In the genomic region with DNA sequence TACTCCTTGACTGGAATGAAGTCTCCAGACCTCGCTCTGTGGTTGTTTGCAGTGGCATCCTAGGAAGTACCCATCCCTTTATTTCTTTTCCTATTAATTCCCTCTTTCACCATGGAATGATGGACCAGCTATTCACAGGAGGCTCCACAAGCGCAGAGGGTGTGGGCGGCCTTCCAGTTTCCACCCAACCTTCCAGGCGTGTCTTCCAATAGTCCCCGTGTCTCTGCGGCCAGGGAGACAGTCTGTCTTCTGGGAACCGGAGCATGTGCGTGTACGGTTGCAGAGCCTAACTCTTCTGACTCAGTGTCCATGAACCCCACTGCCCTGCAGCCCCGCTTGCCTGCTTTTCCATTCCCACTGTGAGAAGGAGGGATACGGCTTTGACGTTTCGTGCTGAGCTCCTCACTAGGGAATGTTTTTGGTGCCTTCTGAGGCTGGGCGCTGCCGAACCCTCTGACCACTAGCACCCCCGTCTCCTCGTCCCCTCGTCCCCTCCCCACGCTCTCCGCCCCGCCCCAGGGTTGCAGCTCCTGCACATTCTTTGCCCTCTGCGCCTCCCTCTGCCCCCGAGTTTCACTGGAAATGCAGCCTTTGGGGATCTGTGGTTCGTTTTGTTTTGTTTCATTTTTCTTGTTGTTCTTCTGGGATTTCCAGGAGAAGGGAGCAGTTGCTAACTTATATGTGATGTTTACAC, we compare ENCODE assay signal across 19 cellular contexts. TPM values are rescaled to one million over a fixed set of nuclear protein-coding genes. Genes with fewer than 3 reads are reported as not detected.
"Had no signal": no experiment of that assay in that cellular context is flagged by ENCODE, and none has a peak within 500 bp of the region (broad histone marks: within the 10 kb centered on the region; RNA-seq: fewer than 3 reads in every experiment).

No MANE protein-coding gene starts in this region.

- H3K27me3 ChIP-seq: upper lobe of left lung had no signal

- FAIRE-seq: colon had no signal

- H3K9me3 ChIP-seq: adrenal gland, upper lobe of left lung had no signal

- H3K4me3 ChIP-seq: adrenal gland, lung, upper lobe of left lung had no signal

- DNase-seq: activated CD4-positive, alpha-beta T cell treated with anti-CD3 and anti-CD28 coated beads for 1 hour; activated CD4-positive, alpha-beta T cell treated with anti-CD3 and anti-CD28 coated beads, Interleukin-2, amount 50 U/mL, for 48 hours; activated CD8-positive, alpha-beta memory T cell treated with anti-CD3 and anti-CD28 coated beads, Interleukin-2, amount 10 ng/mL, durations not matched to agents 7 days and 5 days; activated naive CD4-positive, alpha-beta T cell treated with anti-CD3 and anti-CD28 coated beads, Interleukin-2, amount 50 U/mL, for 16 hours; activated T-cell treated with anti-CD3 and anti-CD28 coated beads, Interleukin-2, amount 50 U/mL, for 1 hour; adrenal gland; foreskin melanocyte; immature natural killer cell; naive B cell; stimulated activated CD4-positive, alpha-beta T cell treated with anti-CD3 and anti-CD28 coated beads, Interleukin-4, amount 100 ng/mL, for 1 hour; stimulated activated naive B cell treated with anti-CD40 and anti-IgM and Interleukin-4, amounts not matched to agents 10 μg/mL and 1 μg/mL and 100 μg/mL, for 72 hours; substantia nigra had no signal

- H3K36me3 ChIP-seq: adrenal gland, upper lobe of left lung had no signal

- H3K27ac ChIP-seq: adrenal gland, upper lobe of left lung, VCaP had no signal

- ATAC-seq: activated CD8-positive, alpha-beta memory T cell treated with anti-CD3 and anti-CD28 coated beads, Interleukin-2, amount 10 ng/mL, durations not matched to agents 7 days and 5 days; esophagus mucosa; stimulated activated naive B cell treated with anti-CD40 and anti-IgM and Interleukin-4, amounts not matched to agents 10 μg/mL and 1 μg/mL and 100 μg/mL, for 72 hours had no signal

- H3K4me1 ChIP-seq: adrenal gland, upper lobe of left lung had no signal

RNA-seq across cellular contexts. Expression of a gene that starts 26.3 kb away (rescaled TPM):
- total RNA-seq: activated CD8-positive, alpha-beta memory T cell treated with anti-CD3 and anti-CD28 coated beads, Interleukin-2, amount 10 ng/mL, durations not matched to agents 7 days and 5 days; activated T-helper 2 cell treated with anti-CD3 and anti-CD28 coated beads, Interferon-gamma antibody, Interleukin-2, Interleukin-4, amounts not matched to agents 10 μg/mL and 5 μg/mL and 100 μg/mL, durations not matched to agents 14 hours and 24 hours and 36 hours; renal cortical epithelial cell had no signal
- polyA plus RNA-seq: immature natural killer cell had no signal
